In genomic region chr10:62528441-62528840, GRCh38 we compare ENCODE assay signal across 9 cellular contexts.
DNase-seq lines count a peak whose midpoint lies in the region; ATAC-seq and TF ChIP-seq lines count a peak whose summit lies in the region.
"Had no signal": no experiment of that assay in that cellular context is flagged by ENCODE, and none has a peak within 500 bp of the region (broad histone marks: within the 10 kb centered on the region; RNA-seq: fewer than 3 reads in every experiment).

No MANE protein-coding gene starts in this region.

- intact Hi-C loops in naive thymus-derived CD4-positive, alpha-beta T cell (cut with micrococcal nuclease): loop anchor here (1.0 to 10.0 kb wide), 15 partner anchors 14 to 626 kb away; partner anchors contain the start of genes EGR2 (in 2 of the 2), ADO (in 1 of the 2), NRBF2 (in 1 of the 2) and RTKN2 (in 1 of the 2)

- H3K36me3 Mint-ChIP-seq in naive thymus-derived CD4-positive, alpha-beta T cell: peaks cover 0 to 38% (median 6%) of the 10 kb centered on the region in 5 donors
- peaks cover 5 to 15% (median 8%) of the 10 kb centered on the region in 3 experiments; a peak in 6 of 7 replicates for H3K36me3 Mint-ChIP-seq in H9 (ENCODE audit: insufficient read depth in 1 of 3, low read depth in 3 of 3)

- H3K9ac ChIP-seq in H9 (ENCODE audit: extremely low read depth, insufficient read length, low read length): no peak overlapping the region

- H2AFZ ChIP-seq in H9 (ENCODE audit: low read length): no peak overlapping the region

- POLR2A ChIA-PET in naive thymus-derived CD4-positive, alpha-beta T cell (lab: Charles Lee): interaction anchor here (1.0 to 1.4 kb wide), 2 partner anchors 17 to 276 kb away, joined by 5 read pairs; partner anchors contain the start of gene ADO

- H3K23ac ChIP-seq in H9 (ENCODE audit: insufficient read length, low read depth, low read length): no peak overlapping the region

- no peak overlapping the region for H4K91ac ChIP-seq in H9 (ENCODE audit: insufficient read length, low read depth, low read length)

- peaks cover 24 to 39% of the 10 kb centered on the region in 2 donors for H3K4me1 ChIP-seq in naive thymus-derived CD4-positive, alpha-beta T cell (ENCODE audit: control insufficient read depth in 2 of 2, insufficient read depth in 2 of 2, low read length in 2 of 2)
- H3K4me1 ChIP-seq in H9 (ENCODE audit: insufficient read depth, low read length): no peaks in the 10 kb centered on the region

- no peak overlapping the region for H4K5ac ChIP-seq in H9 (ENCODE audit: insufficient read length, low read depth, low read length)

- H3K18ac ChIP-seq in H9 (ENCODE audit: insufficient read length, low read depth, low read length): no peak overlapping the region

- CTCF ChIA-PET in naive thymus-derived CD4-positive, alpha-beta T cell (lab: Charles Lee): interaction anchor here (0.9 to 1.1 kb wide), 3 partner anchors 12 to 469 kb away, joined by 3 to 4 read pairs (median 3); partner anchors contain the start of gene EGR2

- H2BK15ac ChIP-seq in H9 (ENCODE audit: low read depth, low read length): no peak overlapping the region

- peak; percentile 82 for ATAC-seq in GM19023 (IDR thresholded peaks at IDR 0.05; ENCODE audit: unreplicated experiment)
- ATAC-seq in HG02798 (IDR thresholded peaks at IDR 0.05; ENCODE audit: poor library complexity, unreplicated experiment): peak; percentile 94
- ATAC-seq in naive thymus-derived CD4-positive, alpha-beta T cell: peak; percentile 95

- no peak overlapping the region for H4K8ac ChIP-seq in H9 (replicated peaks; ENCODE audit: insufficient read length, low read depth, low read length)

- H3K9me3 ChIP-seq in naive thymus-derived CD4-positive, alpha-beta T cell (ENCODE audit: control insufficient read depth in 2 of 3, low read length in 3 of 3): no peaks in the 10 kb centered on the region
- H3K9me3 ChIP-seq in H9 (ENCODE audit: control insufficient read depth, low read depth, low read length): no peaks in the 10 kb centered on the region

- H3K4me3 Mint-ChIP-seq in naive thymus-derived CD4-positive, alpha-beta T cell: peak overlapping the region; percentile 0 to 78 (median 70)
- H3K4me3 Mint-ChIP-seq in H9: no peak overlapping the region

- H3K56ac ChIP-seq in H9 (ENCODE audit: insufficient read length, low read depth, low read length): no peak overlapping the region

- H3K27ac Mint-ChIP-seq in naive thymus-derived CD4-positive, alpha-beta T cell: peak overlapping the region; percentile 47 to 86 (median 75)
- no peak overlapping the region for H3K27ac Mint-ChIP-seq in H9

- peak; percentile 95 for DNase-seq in MV-4-11 (lab: John Stamatoyannopoulos, UW)
- peak in 7 of 9 donors; percentile 42 to 83 (median 78) for DNase-seq in naive thymus-derived CD4-positive, alpha-beta T cell
- DNase-seq in 8988T: no peak
- no peak for DNase-seq in glomerular visceral epithelial cell (ENCODE audit: extremely low spot score)
- no peak for DNase-seq in H9
- DNase-seq in middle frontal gyrus (ENCODE audit: extremely low spot score, low spot score): no peak
- DNase-seq: IMR-90 had no signal

- peaks cover 32 to 49% (median 43%) of the 10 kb centered on the region in 7 donors for H3K4me1 Mint-ChIP-seq in naive thymus-derived CD4-positive, alpha-beta T cell
- H3K4me1 Mint-ChIP-seq in H9: 0 out of 4 replicates have a peak, but pooled peaks cover 0 to 5% of the 10 kb centered on the region in 2 experiments

- TF ChIP-seq CTCF in H9 (conservative IDR thresholded peaks at IDR 0.05): no peak

- H3K79me1 ChIP-seq in H9 (ENCODE audit: insufficient read depth, low read depth, low read length, poor library complexity, severe bottlenecking): no peaks in the 10 kb centered on the region

- H3K4me2 ChIP-seq in H9 (ENCODE audit: insufficient read depth, insufficient read length, low read length): no peak overlapping the region

- H2BK5ac ChIP-seq in H9 (ENCODE audit: insufficient read length, low read length): no peak overlapping the region

- H3K36me3 ChIP-seq in naive thymus-derived CD4-positive, alpha-beta T cell (ENCODE audit: control insufficient read depth in 2 of 3, insufficient read depth in 3 of 3, low read length in 3 of 3): no peaks in the 10 kb centered on the region

- H3K14ac ChIP-seq in H9 (ENCODE audit: insufficient read depth, low read length): no peak overlapping the region

- no peak overlapping the region for H2BK120ac ChIP-seq in H9 (ENCODE audit: low read depth, low read length, poor library complexity, severe bottlenecking)

- no peaks in the 10 kb centered on the region for H3K79me2 ChIP-seq in H9 (ENCODE audit: insufficient read depth, low read length)

- H3K27me3 Mint-ChIP-seq in naive thymus-derived CD4-positive, alpha-beta T cell: peaks cover 0 to 15% (median 0%) of the 10 kb centered on the region in 5 donors
- H3K27me3 Mint-ChIP-seq in H9 (ENCODE audit: low read depth): peaks cover 2% of the 10 kb centered on the region; the same call in 1 of the 2 replicates

- no peaks in the 10 kb centered on the region for H3K27me3 ChIP-seq in naive thymus-derived CD4-positive, alpha-beta T cell (ENCODE audit: control insufficient read depth in 2 of 2, insufficient read depth in 2 of 2, low read length in 2 of 2)
- no peaks in the 10 kb centered on the region for H3K27me3 ChIP-seq in H9 (ENCODE audit: insufficient read depth, low read length)

- no peak overlapping the region for H3K4me3 ChIP-seq in naive thymus-derived CD4-positive, alpha-beta T cell (ENCODE audit: low read length)

- H3K9me3 Mint-ChIP-seq in naive thymus-derived CD4-positive, alpha-beta T cell: peaks cover 0 to 21% (median 8%) of the 10 kb centered on the region in 11 donors
- H3K9me3 Mint-ChIP-seq in H9: peaks cover 15 to 24% of the 10 kb centered on the region in 2 experiments; a peak in 4 of 5 replicates

- peak overlapping the region; percentile 44 for H3K27ac ChIP-seq in naive thymus-derived CD4-positive, alpha-beta T cell (ENCODE audit: low read depth, low read length)
- no peak overlapping the region for H3K27ac ChIP-seq in H9 (ENCODE audit: insufficient read length, low read depth, low read length)

- H3K4ac ChIP-seq in H9 (ENCODE audit: low read depth, low read length): no peak overlapping the region

- no peak overlapping the region for H3T11ph ChIP-seq in H9 (ENCODE audit: low read length)

- no peaks in the 10 kb centered on the region for H4K20me1 ChIP-seq in H9 (ENCODE audit: control insufficient read depth, insufficient read depth, insufficient read length)

- no CpG with 5 or more reads among the region's 1 CpG for WGBS in H9 (ENCODE audit: extremely low coverage, insufficient read length, low lambda C conversion rate)

- H2BK12ac ChIP-seq in H9 (ENCODE audit: insufficient read length, low read depth, low read length): no peak overlapping the region

- H2BK20ac ChIP-seq in H9 (ENCODE audit: low read depth, low read length, poor library complexity, severe bottlenecking): no peak overlapping the region

- no peak overlapping the region for H2AK5ac ChIP-seq in H9 (ENCODE audit: insufficient read length, low read length)

- no peaks in the 10 kb centered on the region for H3K23me2 ChIP-seq in H9 (ENCODE audit: insufficient read length, low read depth, low read length, poor library complexity, severe bottlenecking)

Comparison
In these comparisons a context has a peak if more than half of its experiments do, and no peak if none do; other contexts are left out.
1. DNase-seq: peak in MV-4-11 (single experiment) and naive thymus-derived CD4-positive, alpha-beta T cell (7 of 9); none in 8988T (single experiment), glomerular visceral epithelial cell (single experiment), H9 (single experiment) and middle frontal gyrus (single experiment).
2. H3K27ac Mint-ChIP-seq: peak in naive thymus-derived CD4-positive, alpha-beta T cell (9 of 9); none in H9 (0 of 3).
3. H3K4me3 Mint-ChIP-seq: peak in naive thymus-derived CD4-positive, alpha-beta T cell (10 of 10); none in H9 (0 of 2).
4. Peak in every context shown above with its lines, with median percentiles within 50 percentile points of each other: ATAC-seq.